19 cellular contexts compared by ENCODE assay signal in the genomic region with DNA sequence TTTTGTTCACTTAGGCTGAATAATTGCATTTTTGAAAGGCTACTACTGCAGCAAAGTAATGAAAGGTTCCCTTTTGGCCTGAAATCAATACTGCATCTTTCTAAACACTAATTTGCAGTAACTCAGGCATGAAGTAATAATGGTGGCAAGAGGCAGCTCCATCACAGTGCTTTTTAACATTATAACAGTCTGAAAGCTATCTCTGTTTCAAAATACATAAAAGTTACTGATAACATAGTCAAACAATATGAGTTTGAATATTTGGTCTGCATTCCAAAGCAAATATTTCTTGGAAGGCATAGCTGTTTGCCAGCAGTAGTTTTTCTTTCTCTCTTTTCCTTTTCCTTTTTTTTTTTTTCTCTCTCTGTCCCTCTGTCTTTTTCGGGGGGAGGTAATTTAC.
"Had no signal": no experiment of that assay in that cellular context is flagged by ENCODE, and none has a peak within 500 bp of the region (broad histone marks: within the 10 kb centered on the region; RNA-seq: fewer than 3 reads in every experiment).

No MANE protein-coding gene starts in this region.

- H3K27me3 ChIP-seq: body of pancreas, left lung, thyroid gland had no signal

- H3K9me3 ChIP-seq: body of pancreas, left lung, mucosa of descending colon, thyroid gland had no signal

- ATAC-seq: activated CD8-positive, alpha-beta memory T cell treated with anti-CD3 and anti-CD28 coated beads, Interleukin-2, amount 10 ng/mL, durations not matched to agents 7 days and 5 days; body of pancreas; left lung; mucosa of descending colon; naive thymus-derived CD4-positive, alpha-beta T cell; right cardiac atrium; stimulated activated naive B cell treated with anti-CD40 and anti-IgM and Interleukin-4, amounts not matched to agents 10 μg/mL and 1 μg/mL and 100 μg/mL, for 72 hours had no signal

- H3K27ac ChIP-seq: body of pancreas, left lung, skin epidermis, thyroid gland had no signal

- DNase-seq: activated CD4-positive, alpha-beta memory T cell treated with anti-CD3 and anti-CD28 coated beads for 36 hours; activated CD8-positive, alpha-beta memory T cell treated with anti-CD3 and anti-CD28 coated beads, Interleukin-2, amount 10 ng/mL, durations not matched to agents 7 days and 5 days; activated effector memory CD4-positive, alpha-beta T cell treated with Interleukin-2 at 50 U/mL for 16 hours; activated T-cell treated with anti-CD3 and anti-CD28 coated beads, Interleukin-2, amount 50 U/mL, for 24 hours; amniotic stem cell; body of pancreas; hippocampal formation; left lung; mucosa of descending colon; naive thymus-derived CD4-positive, alpha-beta T cell; nucleus accumbens; right cardiac atrium; stimulated activated CD4-positive, alpha-beta T cell treated with anti-CD3 and anti-CD28 coated beads, Interleukin-15, amount 100 ng/mL, for 24 hours; stimulated activated CD4-positive, alpha-beta T cell treated with anti-CD3 and anti-CD28 coated beads, Interleukin-4, amount 100 ng/mL, for 1 hour; stimulated activated naive B cell treated with anti-CD40 and anti-IgM and Interleukin-4, amounts not matched to agents 10 μg/mL and 1 μg/mL and 100 μg/mL, for 72 hours; T-helper 1 cell; T1000; thyroid gland had no signal

- H3K4me3 ChIP-seq: body of pancreas, left lung, mucosa of descending colon, skin epidermis, thyroid gland had no signal

- H3K4me1 ChIP-seq: body of pancreas, left lung, thyroid gland had no signal

- H3K36me3 ChIP-seq: left lung, thyroid gland had no signal
